11 cellular contexts compared by ENCODE assay signal in genomic region chr14:105166571-105167302, GRCh38. TPM values are rescaled to one million over a fixed set of nuclear protein-coding genes. Genes with fewer than 3 reads are reported as not detected.
A peak's percentile ranks its signal among the peaks of the same experiment; 100 is the strongest.
DNase-seq lines count a peak whose midpoint lies in the region; ATAC-seq and TF ChIP-seq lines count a peak whose summit lies in the region.
"Had no signal": no experiment of that assay in that cellular context is flagged by ENCODE, and none has a peak within 500 bp of the region (broad histone marks: within the 10 kb centered on the region; RNA-seq: fewer than 3 reads in every experiment).

No MANE protein-coding gene starts in this region.

- no peak overlapping the region for H2AFZ ChIP-seq in hepatocyte

- POLR2A ChIA-PET in CD8-positive, alpha-beta T cell (lab: Charles Lee): no interaction called here

- H3K36me3 ChIP-seq in CD8-positive, alpha-beta T cell (ENCODE audit: insufficient read depth, low read length): no peaks in the 10 kb centered on the region
- no peaks in the 10 kb centered on the region for H3K36me3 ChIP-seq in hepatocyte (replicated peaks; ENCODE audit: insufficient read depth, low read depth)
- H3K36me3 ChIP-seq: right atrium auricular region had no signal

- no peaks in the 10 kb centered on the region for H3K9me3 ChIP-seq in CD8-positive, alpha-beta T cell (ENCODE audit: low read length)
- H3K9me3 ChIP-seq in T-helper 17 cell (ENCODE audit: control insufficient read depth, low read length, poor library complexity, severe bottlenecking) (no peaks in the 10 kb centered on the region), hepatocyte (ENCODE audit: low read depth) (no peaks in the 10 kb centered on the region)
- H3K9me3 ChIP-seq: right atrium auricular region had no signal

- CTCF ChIA-PET in CD8-positive, alpha-beta T cell (lab: Charles Lee): interaction anchor here (0.6 to 1.8 kb wide), 2 partner anchors 28 to 77 kb away, joined by 3 to 6 read pairs; no protein-coding TSS in a partner anchor

- peaks cover 14% of the 10 kb centered on the region for H3K27me3 ChIP-seq in CD8-positive, alpha-beta T cell (ENCODE audit: insufficient read depth, low read length)
- H3K27me3 ChIP-seq in hepatocyte: peaks cover 21% of the 10 kb centered on the region
- H3K27me3 ChIP-seq: right atrium auricular region had no signal

- H3K9me2 ChIP-seq in hepatocyte (replicated peaks; ENCODE audit: insufficient read depth): no peaks in the 10 kb centered on the region

- peak overlapping the region; percentile 67 for H3K27ac ChIP-seq in 22Rv1
- H3K27ac ChIP-seq in CD8-positive, alpha-beta T cell (ENCODE audit: low read depth, low read length): no peak overlapping the region
- H3K27ac ChIP-seq in hepatocyte: no peak overlapping the region

- H3K27ac Mint-ChIP-seq in CD8-positive, alpha-beta T cell: no peak overlapping the region
- no peak overlapping the region for H3K27ac Mint-ChIP-seq in T-helper 17 cell

- H4K20me1 ChIP-seq in hepatocyte (ENCODE audit: insufficient read depth, poor library complexity, severe bottlenecking): no peaks in the 10 kb centered on the region

- 86% methylated on average over 22 of the region's 22 CpGs for WGBS in hepatocyte (ENCODE audit: low lambda C conversion rate, missing lambda C conversion rate)
- 48 to 50% methylated on average over 16 to 19 of the region's 22 CpGs for WGBS in lower leg skin, 2 donors

- peak overlapping the region; percentile 51 for H3K4me2 ChIP-seq in hepatocyte

- TF ChIP-seq CTCF in 22Rv1 (IDR thresholded peaks at IDR 0.05): no peak
- TF ChIP-seq CTCF in CD8-positive, alpha-beta T cell (IDR thresholded peaks at IDR 0.05): no peak
- TF ChIP-seq CTCF in hepatocyte (IDR thresholded peaks at IDR 0.05; ENCODE audit: poor library complexity): no peak
- no peak for TF ChIP-seq CTCF in lower leg skin (IDR thresholded peaks at IDR 0.05)

- H3K36me3 Mint-ChIP-seq in CD8-positive, alpha-beta T cell: no peaks in the 10 kb centered on the region
- no peaks in the 10 kb centered on the region for H3K36me3 Mint-ChIP-seq in T-helper 17 cell (ENCODE audit: low read depth)

- intact Hi-C loops in CD8-positive, alpha-beta T cell (cut with DNase I, micrococcal nuclease): loop anchor here (1.0 to 5.0 kb wide), 2 partner anchors 74 to 186 kb away; no protein-coding TSS in a partner anchor
- intact Hi-C loops in posterior vena cava (cut with DNase I): no loop called here
- intact Hi-C loops in lower leg skin (cut with DNase I; ENCODE audit: low total_unique reads): loop anchor here (10.0 kb wide), 1 partner anchor 72 kb away; no protein-coding TSS in a partner anchor

- peaks cover 20% of the 10 kb centered on the region for H3K4me1 ChIP-seq in CD8-positive, alpha-beta T cell (ENCODE audit: insufficient read depth, low read length)
- peaks cover 5% of the 10 kb centered on the region for H3K4me1 ChIP-seq in hepatocyte (ENCODE audit: insufficient read depth)

- H3K27me3 Mint-ChIP-seq in CD8-positive, alpha-beta T cell (ENCODE audit: low read depth): peaks cover 18% of the 10 kb centered on the region
- H3K27me3 Mint-ChIP-seq in T-helper 17 cell: peaks cover 14% of the 10 kb centered on the region

- DNase-seq in CD8-positive, alpha-beta T cell: no peak
- DNase-seq in T-helper 17 cell (no peak), hepatocyte (ENCODE audit: low spot score) (no peak), KBM-7 (no peak), posterior vena cava (ENCODE audit: low spot score) (no peak), lower leg skin (ENCODE audit: low spot score in 2 of 2) (no peak), SKM-1 treated with dmso at 0.1 percent for 144 hours (lab: John Stamatoyannopoulos, UW; ENCODE audit: unreplicated experiment) (no peak)
- DNase-seq: activated CD4-positive, alpha-beta T cell treated with anti-CD3 and anti-CD28 coated beads for 4 hours; aorta had no signal

- no peaks in the 10 kb centered on the region for H3K79me2 ChIP-seq in hepatocyte

- TF ChIP-seq POLR2A in lower leg skin (IDR thresholded peaks at IDR 0.05): no peak

- peaks cover 6% of the 10 kb centered on the region for H3K4me1 Mint-ChIP-seq in CD8-positive, alpha-beta T cell (ENCODE audit: low read depth)
- H3K4me1 Mint-ChIP-seq in T-helper 17 cell: peaks cover under 1% of the 10 kb centered on the region

- ATAC-seq in CD8-positive, alpha-beta T cell: no peak
- no peak for ATAC-seq in T-helper 17 cell

- H3K4me3 ChIP-seq in CD8-positive, alpha-beta T cell (ENCODE audit: low read depth, low read length): no peak overlapping the region
- no peak overlapping the region for H3K4me3 ChIP-seq in hepatocyte
- H3K4me3 ChIP-seq in lower leg skin (ENCODE audit: low read depth, poor library complexity, severe bottlenecking): no peak overlapping the region

- H3K9me3 Mint-ChIP-seq in CD8-positive, alpha-beta T cell: no peaks in the 10 kb centered on the region

- in situ Hi-C loops in KBM-7 (cut with MboI; ENCODE audit: low pct_unique_long_range_greater_than_20kb, low sequenced_read_pairs): no loop called here

- peak overlapping the region; percentile 56 for H3K4me3 Mint-ChIP-seq in CD8-positive, alpha-beta T cell
- peak overlapping the region; percentile 66 for H3K4me3 Mint-ChIP-seq in T-helper 17 cell

RNA-seq across cellular contexts. Expression of gene JAG2, which starts 1.8 kb away (rescaled TPM):
- under 1 TPM; 0.72 to 0.84 TPM for total RNA-seq in CD8-positive, alpha-beta T cell
- 1 to 10 TPM in 1 of 2 donors, under 1 TPM in 1; 0.55 to 1.2 TPM for total RNA-seq in T-helper 17 cell
- 2.0 and 6.1 TPM in 2 replicates for total RNA-seq in hepatocyte
- polyA plus RNA-seq in hepatocyte: 4.1 and 4.8 TPM in 2 replicates
- 10 to 100 TPM; 13.0 to 17.3 TPM for total RNA-seq in posterior vena cava
- total RNA-seq in lower leg skin: 10 to 100 TPM; 50.4 to 96.1 (median 63.1) TPM

RNA-seq across cellular contexts. Expression of gene NUDT14, which starts 14.4 kb away (rescaled TPM):
- total RNA-seq in CD8-positive, alpha-beta T cell: 1 to 10 TPM; 5.7 to 6.2 TPM
- total RNA-seq in T-helper 17 cell: 10 to 100 TPM; 10.8 to 15.4 TPM
- 47.4 and 47.7 TPM in 2 replicates for total RNA-seq in hepatocyte
- 98.1 and 106 TPM in 2 replicates for polyA plus RNA-seq in hepatocyte
- total RNA-seq in posterior vena cava: 10 to 100 TPM; 12.7 to 15.9 TPM
- 10 to 100 TPM; 12.9 to 19.4 (median 15.7) TPM for total RNA-seq in lower leg skin

Comparison
In these comparisons a context has a peak if more than half of its experiments do, and no peak if none do; other contexts are left out.
1. intact Hi-C loops: an anchor here in CD8-positive, alpha-beta T cell (1.0 to 5.0 kb wide) and lower leg skin (10.0 kb wide); none called in posterior vena cava.